In genomic region chr17:80424261-80424660, GRCh38 we compare ENCODE assay signal across 1 cellular context.
TF ChIP-seq lines count a peak whose summit lies in the region.

No MANE protein-coding gene starts in this region.

TF ChIP-seq in IMR-90, 13 proteins besides CTCF, POLR2A, EP300 and RAD21:
- TF ChIP-seq RCOR1 (IDR thresholded peaks at IDR 0.05; ENCODE audit: insufficient replicate concordance, low read length) = no peak
- no peak for TF ChIP-seq MXI1 (IDR thresholded peaks at IDR 0.05; ENCODE audit: borderline replicate concordance, low read depth, low read length)
- TF ChIP-seq BHLHE40 (IDR thresholded peaks at IDR 0.05; ENCODE audit: low read depth, low read length) = no peak
- no peak for TF ChIP-seq FOS (IDR thresholded peaks at IDR 0.05; ENCODE audit: low read depth, low read length)
- no peak for TF ChIP-seq SMC3 (IDR thresholded peaks at IDR 0.05; ENCODE audit: low read depth, low read length)
- no peak for TF ChIP-seq RFX5 (IDR thresholded peaks at IDR 0.05; ENCODE audit: low read depth, low read length)
- no peak for TF ChIP-seq CHD1 (IDR thresholded peaks at IDR 0.05; ENCODE audit: low read depth, low read length)
- no peak for TF ChIP-seq ELK1 (IDR thresholded peaks at IDR 0.05; ENCODE audit: borderline replicate concordance, low read depth, low read length)
